ENCODE assay signal across 9 cellular contexts in the genomic region with DNA sequence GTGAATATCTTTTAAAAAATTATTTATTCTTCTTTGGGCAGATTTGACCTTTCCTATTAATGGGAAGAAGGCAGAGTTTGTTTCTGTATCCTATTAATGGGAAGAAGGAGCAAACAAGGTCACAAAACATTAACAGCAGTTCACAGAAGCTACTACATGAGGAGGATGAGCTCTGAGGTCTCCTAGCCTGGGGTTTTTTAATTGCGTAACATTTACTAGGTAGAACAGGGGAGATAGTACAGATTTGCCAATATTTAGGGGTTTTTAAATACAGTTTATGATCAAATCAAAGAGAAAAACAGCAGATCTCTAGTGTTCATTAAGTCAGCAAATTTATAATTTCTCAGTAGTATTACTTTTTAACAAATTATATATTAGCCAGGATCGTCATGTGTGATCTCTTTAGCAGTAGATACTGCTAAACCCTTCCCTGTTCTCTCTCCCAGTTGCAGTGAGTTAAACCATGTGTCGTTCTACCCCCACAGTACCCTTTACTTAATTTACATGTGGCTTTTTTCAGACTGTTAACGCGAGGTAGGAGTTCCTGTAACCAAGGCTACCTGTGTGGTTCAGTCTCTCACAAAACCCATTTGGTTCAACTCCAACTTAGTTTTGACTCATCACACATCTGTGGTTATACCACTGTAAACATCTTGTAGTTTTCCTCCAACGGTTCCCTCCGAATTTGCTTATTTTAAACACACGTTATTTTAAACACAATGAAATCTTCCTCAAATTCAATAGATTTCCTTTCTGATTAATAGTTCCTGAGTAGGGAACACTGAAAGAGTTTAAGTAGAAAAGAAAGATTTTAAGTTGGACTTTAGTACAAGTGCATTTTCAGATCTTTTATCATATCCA. TPM values are rescaled to one million over a fixed set of nuclear protein-coding genes. Genes with fewer than 3 reads are reported as not detected.
DNase-seq lines count a peak whose midpoint lies in the region; ATAC-seq, FAIRE-seq and TF ChIP-seq lines count a peak whose summit lies in the region.
"Had no signal": no experiment of that assay in that cellular context is flagged by ENCODE, and none has a peak within 500 bp of the region (broad histone marks: within the 10 kb centered on the region; RNA-seq: fewer than 3 reads in every experiment).

No MANE protein-coding gene starts in this region.

- peak; percentile 47 for TF ChIP-seq POLR2A in GM12892 (IDR thresholded peaks at IDR 0.05; ENCODE audit: low read depth, low read length)

- FAIRE-seq in GM12892 (lab: Jason Lieb, UNC) = peak; percentile 100
- FAIRE-seq: colon had no signal

- peak; percentile 98 for ATAC-seq in GM21390 (IDR thresholded peaks at IDR 0.05; ENCODE audit: unreplicated experiment)
- ATAC-seq in HG03469 (IDR thresholded peaks at IDR 0.05; ENCODE audit: unreplicated experiment) = peak; percentile 98

- DNase-seq in GM12892 (ENCODE audit: insufficient read length) (peak; percentile 23), dermis blood vessel endothelial cell (peak; percentile 5), GOT3 (lab: John Stamatoyannopoulos, UW) (no peak), NCI-H1092 treated with DMSO at 0.1 percent for 48 hours (lab: John Stamatoyannopoulos, UW) (no peak), NCI-H2081 (lab: John Stamatoyannopoulos, UW) (no peak), amygdala (lab: John Stamatoyannopoulos, UW) (no peak)

RNA-seq across cellular contexts. Expression of a gene that starts 13.3 kb away (rescaled TPM):
- polyA plus RNA-seq in GM12892 (2012; ENCODE audit: missing spikeins) = 43.7 TPM
- total RNA-seq in dermis blood vessel endothelial cell = 76.1 and 78.8 TPM in 2 replicates

RNA-seq across cellular contexts. Expression of a gene that starts 25.7 kb away (rescaled TPM):
- 2.2 TPM for polyA plus RNA-seq in GM12892 (2012; ENCODE audit: missing spikeins)
- total RNA-seq in dermis blood vessel endothelial cell = 0.37 and 1.7 TPM in 2 replicates

Comparison
In these comparisons a context has a peak if more than half of its experiments do, and no peak if none do; other contexts are left out.
1. DNase-seq: peak in GM12892 (single experiment) and dermis blood vessel endothelial cell (single experiment); none in GOT3 (single experiment), NCI-H1092 treated with DMSO at 0.1 percent for 48 hours (single experiment), NCI-H2081 (0 of 2) and amygdala (0 of 56).